Comparison of ENCODE assay signal across 1 cellular context in genomic region chr12:67268896-67269631, GRCh38.
TF ChIP-seq lines count a peak whose summit lies in the region.

TSS of gene CAND1 (plus strand) at chr12:67269358. CDS start at chr12:67269718, 360 bp downstream.

TF ChIP-seq in HEK293, 187 proteins besides CTCF, POLR2A, EP300 and RAD21 (continued from another document and continues in another):
- peak; percentile 91 for TF ChIP-seq KLF16 (tag by site-specific recombination; IDR thresholded peaks at IDR 0.05)
- TF ChIP-seq ZNF19 (tag by site-specific recombination; IDR thresholded peaks at IDR 0.05; ENCODE audit: low read depth), result no peak
- peak; percentile 44; the same call in 1 of the 2 replicates for TF ChIP-seq ZNF76 (tag by site-specific recombination; IDR thresholded peaks at IDR 0.05; ENCODE audit: borderline replicate concordance, low read depth)
- TF ChIP-seq ZNF362 (tag by site-specific recombination; IDR thresholded peaks at IDR 0.05), result peak; percentile 100
- no peak; the same call in none of the 2 replicates for TF ChIP-seq ZNF639 (tag by site-specific recombination; IDR thresholded peaks at IDR 0.05)
- TF ChIP-seq ZNF585B (tag by site-specific recombination; IDR thresholded peaks at IDR 0.05), result no peak
- no peak for TF ChIP-seq SCRT2 (tag by site-specific recombination; IDR thresholded peaks at IDR 0.05)
- TF ChIP-seq GLIS1 (tag by site-specific recombination; IDR thresholded peaks at IDR 0.05), result peak; percentile 68
- TF ChIP-seq ZSCAN18 (tag by site-specific recombination; IDR thresholded peaks at IDR 0.05), result no peak
- no peak for TF ChIP-seq ZNF391 (tag by site-specific recombination; IDR thresholded peaks at IDR 0.05; ENCODE audit: borderline replicate concordance, low read depth)
- TF ChIP-seq BCL11B (tag by site-specific recombination; IDR thresholded peaks at IDR 0.05; ENCODE audit: low read depth), result peak; percentile 86; the same call in 1 of the 2 replicates
- TF ChIP-seq ZSCAN16 (tag by site-specific recombination; IDR thresholded peaks at IDR 0.05), result no peak
- peak; percentile 44 for TF ChIP-seq OSR2 (tag by site-specific recombination; IDR thresholded peaks at IDR 0.05)
- no peak for TF ChIP-seq ZNF621 (tag by site-specific recombination; IDR thresholded peaks at IDR 0.05)
- peak; percentile 86 for TF ChIP-seq KLF8 (tag by site-specific recombination; IDR thresholded peaks at IDR 0.05)
- no peak for TF ChIP-seq ZBTB44 (tag by site-specific recombination; IDR thresholded peaks at IDR 0.05)
- TF ChIP-seq ZNF560 (tag by site-specific recombination; IDR thresholded peaks at IDR 0.05; ENCODE audit: borderline replicate concordance), result no peak
- peak; percentile 95 for TF ChIP-seq ZNF785 (tag by site-specific recombination; IDR thresholded peaks at IDR 0.05)
- TF ChIP-seq KLF17 (tag by site-specific recombination; IDR thresholded peaks at IDR 0.05), result no peak; the same call in 1 of the 2 replicates
- TF ChIP-seq TSHZ1 (tag by site-specific recombination; IDR thresholded peaks at IDR 0.05; ENCODE audit: borderline replicate concordance), result no peak
- no peak for TF ChIP-seq GFI1B (tag by site-specific recombination; IDR thresholded peaks at IDR 0.05)
- TF ChIP-seq SP7 (tag by site-specific recombination; IDR thresholded peaks at IDR 0.05), result no peak; the same call in none of the 2 replicates
- no peak for TF ChIP-seq ZNF571 (tag by site-specific recombination; IDR thresholded peaks at IDR 0.05)
- peak; percentile 37; the same call in 1 of the 2 replicates for TF ChIP-seq ZNF501 (tag by site-specific recombination; IDR thresholded peaks at IDR 0.05)
- no peak; the same call in 1 of the 2 replicates for TF ChIP-seq ZNF394 (tag by site-specific recombination; IDR thresholded peaks at IDR 0.05; ENCODE audit: borderline replicate concordance)
- TF ChIP-seq ZBTB11 (tag by site-specific recombination; conservative IDR thresholded peaks at IDR 0.05; ENCODE audit: low read depth), result no peak; the same call in 1 of the 2 replicates
- TF ChIP-seq ZNF18 (tag by site-specific recombination; IDR thresholded peaks at IDR 0.05), result no peak
- no peak for TF ChIP-seq ZNF837 (tag by site-specific recombination; IDR thresholded peaks at IDR 0.05)
- TF ChIP-seq SP2 (tag by site-specific recombination; IDR thresholded peaks at IDR 0.05), result peak; percentile 94
- no peak for TF ChIP-seq ZNF2 (tag by site-specific recombination; IDR thresholded peaks at IDR 0.05)
- TF ChIP-seq ZNF366 (tag by site-specific recombination; conservative IDR thresholded peaks at IDR 0.05), result peak; percentile 70
- TF ChIP-seq GLI2 (tag by site-specific recombination; IDR thresholded peaks at IDR 0.05; ENCODE audit: borderline replicate concordance, low read depth), result no peak
- TF ChIP-seq INSM2 (tag by site-specific recombination; IDR thresholded peaks at IDR 0.05), result 0 out of 2 replicates have a peak, but pooled peaks have one; percentile 15
- TF ChIP-seq YY1 (tag by site-specific recombination; IDR thresholded peaks at IDR 0.05), result peak; percentile 33; the same call in 1 of the 2 replicates
- no peak for TF ChIP-seq ZNF626 (tag by site-specific recombination; IDR thresholded peaks at IDR 0.05)
- TF ChIP-seq ZNF692 (tag by site-specific recombination; IDR thresholded peaks at IDR 0.05), result no peak; the same call in 1 of the 2 replicates
- no peak for TF ChIP-seq ZNF449 (tag by site-specific recombination; IDR thresholded peaks at IDR 0.05)
- TF ChIP-seq ZNF132 (tag by site-specific recombination; IDR thresholded peaks at IDR 0.05; ENCODE audit: borderline replicate concordance), result no peak
- no peak for TF ChIP-seq FEZF1 (tag by site-specific recombination; IDR thresholded peaks at IDR 0.05)
- no peak for TF ChIP-seq ZNF214 (tag by site-specific recombination; IDR thresholded peaks at IDR 0.05; ENCODE audit: borderline replicate concordance)
